In the genomic region with DNA sequence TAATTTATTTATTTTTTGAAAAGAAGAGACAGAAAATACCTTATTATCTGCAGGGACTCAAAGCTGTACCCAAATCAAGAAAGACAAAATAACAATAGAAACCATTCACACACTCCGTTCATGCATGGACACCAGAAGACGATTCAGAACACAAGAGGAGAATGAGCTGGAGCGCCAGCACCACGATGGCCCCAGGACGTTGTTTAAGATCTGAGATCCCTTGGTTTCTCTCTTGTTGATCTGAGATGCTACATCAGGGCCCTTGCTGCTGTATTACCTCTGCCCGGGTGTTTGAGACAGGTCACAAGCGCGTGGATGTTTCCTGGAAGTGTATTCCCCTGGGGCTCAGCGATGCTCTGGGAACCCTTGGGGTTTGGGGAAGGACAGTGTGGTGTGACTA, we compare ENCODE assay signal across 18 cellular contexts. TPM values are rescaled to one million over a fixed set of nuclear protein-coding genes. Genes with fewer than 3 reads are reported as not detected.
DNase-seq lines count a peak whose midpoint lies in the region; ATAC-seq and TF ChIP-seq lines count a peak whose summit lies in the region.
"Had no signal": no experiment of that assay in that cellular context is flagged by ENCODE, and none has a peak within 500 bp of the region (broad histone marks: within the 10 kb centered on the region; RNA-seq: fewer than 3 reads in every experiment).

No MANE protein-coding gene starts in this region.

- no peak overlapping the region for H3K27ac ChIP-seq in A673 (ENCODE audit: low read depth, low read length, poor library complexity, severe bottlenecking)
- H3K27ac ChIP-seq in ascending aorta: peak overlapping the region; percentile 93 to 94
- H3K27ac ChIP-seq in lower lobe of right lung: peak overlapping the region; percentile 86
- H3K27ac ChIP-seq: cardiac muscle cell had no signal

- POLR2A ChIA-PET in A673 (lab: Charles Lee; ENCODE audit: low non-redundant PET): interaction anchor here (0.6 kb wide), 1 partner anchor 12 kb away, joined by 3 read pairs; no protein-coding TSS in a partner anchor

- H3K9me3 Mint-ChIP-seq in stimulated activated naive B cell treated with anti-CD40 and anti-IgM and Interleukin-4, amounts not matched to agents 10 μg/mL and 1 μg/mL and 100 μg/mL, for 72 hours: no peaks in the 10 kb centered on the region

- H3K4me1 ChIP-seq in A673 (ENCODE audit: insufficient read depth, low read length, poor library complexity, severe bottlenecking): peaks cover 15% of the 10 kb centered on the region
- H3K4me1 ChIP-seq in ascending aorta: peaks cover 21 to 29% of the 10 kb centered on the region in 2 donors
- peaks cover 36% of the 10 kb centered on the region for H3K4me1 ChIP-seq in lower lobe of right lung

- DNase-seq in A673 (ENCODE audit: low spot score) (no peak), ascending aorta (ENCODE audit: low spot score in 2 of 2) (no peak), lower lobe of right lung (no peak), NCI-H2196 treated with DMSO at 0.1 percent for 48 hours (lab: John Stamatoyannopoulos, UW; ENCODE audit: unreplicated experiment) (no peak), NCI-H1694 treated with DMSO at 0.1 percent for 48 hours (lab: John Stamatoyannopoulos, UW) (no peak)
- DNase-seq in stimulated activated naive B cell treated with anti-CD40 and anti-IgM and Interleukin-4, amounts not matched to agents 10 μg/mL and 1 μg/mL and 100 μg/mL, for 72 hours: no peak
- DNase-seq in stimulated activated CD4-positive, alpha-beta T cell treated with anti-CD3 and anti-CD28 coated beads, Interleukin-4, amount 100 ng/mL, for 4 hours: no peak
- DNase-seq: DMS 273 treated with DMSO at 0.1 percent for 48 hours; effector CD8-positive, alpha-beta T cell; Kasumi-1; mesendoderm; NCI-H1105; T-helper 9 cell had no signal

- TSS peak; percentile 17 for BruUV-seq in A673 (replicated peaks; lab: Mats Ljungman, UMichigan)

- H3K27me3 ChIP-seq in A673 (replicated peaks; ENCODE audit: insufficient read depth, low read depth, low read length, poor library complexity) (no peaks in the 10 kb centered on the region), ascending aorta (no peaks in the 10 kb centered on the region), lower lobe of right lung (ENCODE audit: low read depth) (no peaks in the 10 kb centered on the region)
- H3K27me3 ChIP-seq: cardiac muscle cell had no signal

- H3K4me1 Mint-ChIP-seq in stimulated activated naive B cell treated with anti-CD40 and anti-IgM and Interleukin-4, amounts not matched to agents 10 μg/mL and 1 μg/mL and 100 μg/mL, for 72 hours: peaks cover 3 to 8% of the 10 kb centered on the region in 2 donors

- no peak overlapping the region for H3K4me3 ChIP-seq in A673 (ENCODE audit: low read depth, low read length, poor library complexity, severe bottlenecking)
- no peak overlapping the region for H3K4me3 ChIP-seq in ascending aorta
- H3K4me3 ChIP-seq in lower lobe of right lung: no peak overlapping the region
- H3K4me3 ChIP-seq: cardiac muscle cell had no signal

- H3K27me3 Mint-ChIP-seq in stimulated activated naive B cell treated with anti-CD40 and anti-IgM and Interleukin-4, amounts not matched to agents 10 μg/mL and 1 μg/mL and 100 μg/mL, for 72 hours: no peaks in the 10 kb centered on the region

- H3K36me3 ChIP-seq in A673 (ENCODE audit: insufficient read depth, low read length, poor library complexity, severe bottlenecking) (no peaks in the 10 kb centered on the region), ascending aorta (peaks cover 25 to 33% of the 10 kb centered on the region in 2 donors), lower lobe of right lung (peaks cover 14% of the 10 kb centered on the region)
- H3K36me3 ChIP-seq: cardiac muscle cell had no signal

- H3K36me3 Mint-ChIP-seq in stimulated activated naive B cell treated with anti-CD40 and anti-IgM and Interleukin-4, amounts not matched to agents 10 μg/mL and 1 μg/mL and 100 μg/mL, for 72 hours: no peaks in the 10 kb centered on the region
- H3K36me3 Mint-ChIP-seq: CD14-positive monocyte had no signal

- H3K27ac Mint-ChIP-seq in stimulated activated naive B cell treated with anti-CD40 and anti-IgM and Interleukin-4, amounts not matched to agents 10 μg/mL and 1 μg/mL and 100 μg/mL, for 72 hours: peak overlapping the region; percentile 9
- H3K27ac Mint-ChIP-seq: CD14-positive monocyte had no signal

- TF ChIP-seq CTCF in A673 (conservative IDR thresholded peaks at IDR 0.05; ENCODE audit: low read depth, low read length) (no peak), ascending aorta (IDR thresholded peaks at IDR 0.05) (no peak), lower lobe of right lung (IDR thresholded peaks at IDR 0.05) (no peak)

- no peak for ATAC-seq in lower lobe of right lung
- no peak for ATAC-seq in stimulated activated naive B cell treated with anti-CD40 and anti-IgM and Interleukin-4, amounts not matched to agents 10 μg/mL and 1 μg/mL and 100 μg/mL, for 72 hours (replicated peaks)
- no peak for ATAC-seq in SK-N-SH treated with all-trans-retinoic acid at 6 μM for 48 hours
- ATAC-seq: right cardiac atrium had no signal

- no peaks in the 10 kb centered on the region for H3K9me3 ChIP-seq in A673 (ENCODE audit: low read depth, low read length, poor library complexity, severe bottlenecking)
- H3K9me3 ChIP-seq in ascending aorta: no peaks in the 10 kb centered on the region
- H3K9me3 ChIP-seq in lower lobe of right lung: no peaks in the 10 kb centered on the region

- intact Hi-C loops in A673 (cut with micrococcal nuclease; ENCODE audit: unreplicated experiment): no loop called here
- intact Hi-C loops in ascending aorta (cut with DNase I): no loop called here
- intact Hi-C loops in lower lobe of right lung (cut with DNase I): no loop called here

- CTCF ChIA-PET in A673 (lab: Charles Lee): no interaction called here

- no peak overlapping the region for H3K4me3 Mint-ChIP-seq in stimulated activated naive B cell treated with anti-CD40 and anti-IgM and Interleukin-4, amounts not matched to agents 10 μg/mL and 1 μg/mL and 100 μg/mL, for 72 hours
- H3K4me3 Mint-ChIP-seq: CD14-positive monocyte had no signal

TF ChIP-seq in SK-N-SH treated with all-trans-retinoic acid at 6 μM for 48 hours, 23 proteins besides CTCF, POLR2A, EP300 and RAD21 (continues in another document):
- TF ChIP-seq ZNF565 (CRISPR knock-in tag; conservative IDR thresholded peaks at IDR 0.05; ENCODE audit: low read depth) (no peak), TOX (CRISPR knock-in tag; IDR thresholded peaks at IDR 0.05; ENCODE audit: borderline replicate concordance) (no peak), OSR1 (CRISPR knock-in tag; IDR thresholded peaks at IDR 0.05) (no peak), RARB (CRISPR knock-in tag; IDR thresholded peaks at IDR 0.05) (no peak), POU6F1 (CRISPR knock-in tag; IDR thresholded peaks at IDR 0.05; ENCODE audit: borderline replicate concordance, low read depth) (no peak), ZFP3 (CRISPR knock-in tag; IDR thresholded peaks at IDR 0.05) (no peak), ZC3H10 (CRISPR knock-in tag; IDR thresholded peaks at IDR 0.05) (no peak), ZFP30 (CRISPR knock-in tag; IDR thresholded peaks at IDR 0.05) (no peak), ESRRG (CRISPR knock-in tag; IDR thresholded peaks at IDR 0.05) (no peak), SNAI2 (CRISPR knock-in tag; IDR thresholded peaks at IDR 0.05) (no peak), BACH2 (CRISPR knock-in tag; IDR thresholded peaks at IDR 0.05; ENCODE audit: borderline replicate concordance) (no peak), PPARA (CRISPR knock-in tag; IDR thresholded peaks at IDR 0.05; ENCODE audit: borderline replicate concordance) (no peak), TCF4 (CRISPR knock-in tag; IDR thresholded peaks at IDR 0.05; ENCODE audit: borderline replicate concordance) (no peak)
- TF ChIP-seq, protein P1, sequence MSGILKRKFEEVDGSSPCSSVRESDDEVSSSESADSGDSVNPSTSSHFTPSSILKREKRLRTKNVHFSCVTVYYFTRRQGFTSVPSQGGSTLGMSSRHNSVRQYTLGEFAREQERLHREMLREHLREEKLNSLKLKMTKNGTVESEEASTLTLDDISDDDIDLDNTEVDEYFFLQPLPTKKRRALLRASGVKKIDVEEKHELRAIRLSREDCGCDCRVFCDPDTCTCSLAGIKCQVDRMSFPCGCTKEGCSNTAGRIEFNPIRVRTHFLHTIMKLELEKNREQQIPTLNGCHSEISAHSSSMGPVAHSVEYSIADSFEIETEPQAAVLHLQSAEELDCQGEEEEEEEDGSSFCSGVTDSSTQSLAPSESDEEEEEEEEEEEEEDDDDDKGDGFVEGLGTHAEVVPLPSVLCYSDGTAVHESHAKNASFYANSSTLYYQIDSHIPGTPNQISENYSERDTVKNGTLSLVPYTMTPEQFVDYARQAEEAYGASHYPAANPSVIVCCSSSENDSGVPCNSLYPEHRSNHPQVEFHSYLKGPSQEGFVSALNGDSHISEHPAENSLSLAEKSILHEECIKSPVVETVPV (CRISPR knock-in tag; IDR thresholded peaks at IDR 0.05): no peak

RNA-seq across cellular contexts. Expression of gene CHST3, which starts 46.8 kb away (rescaled TPM):
- total RNA-seq in A673 (2021) (8.7 and 10.0 TPM in 2 replicates), ascending aorta (41.4 TPM), lower lobe of right lung (12.0 TPM)
- total RNA-seq: OCI-LY7 had no signal
